14 cellular contexts compared by ENCODE assay signal in the genomic region with DNA sequence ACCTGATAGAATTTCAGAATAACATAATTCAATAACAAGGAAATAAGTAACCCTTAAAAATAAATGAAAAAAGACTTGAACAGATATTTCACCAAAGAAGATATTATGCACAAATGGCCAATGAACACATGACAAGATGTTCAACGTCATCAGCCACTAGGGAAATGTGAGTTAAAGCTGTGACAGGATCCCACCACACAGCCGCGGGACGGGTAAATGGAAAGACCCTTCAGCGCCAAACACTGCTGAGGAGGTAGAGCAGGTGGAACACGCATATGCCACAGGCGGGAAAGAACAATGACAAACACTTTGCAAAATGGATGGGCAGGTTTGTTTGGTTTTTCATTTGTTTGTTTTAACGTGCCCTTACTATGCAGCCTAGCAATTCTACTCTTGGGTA.
"Had no signal": no experiment of that assay in that cellular context is flagged by ENCODE, and none has a peak within 500 bp of the region (broad histone marks: within the 10 kb centered on the region; RNA-seq: fewer than 3 reads in every experiment).

No MANE protein-coding gene starts in this region.

- DNase-seq: activated CD4-positive, alpha-beta T cell treated with anti-CD3 and anti-CD28 coated beads for 1 hour; activated CD4-positive, alpha-beta T cell treated with anti-CD3 and anti-CD28 coated beads, Interleukin-2, amount 50 U/mL, for 1 hour; activated gamma-delta T cell treated with Interleukin-2 at 50 U/mL for 16 hours; activated T-cell treated with anti-CD3 and anti-CD28 coated beads, Interleukin-2, amount 50 U/mL, for 1 hour; aorta; heart right ventricle; islet precursor cell; left cardiac atrium; ovary; right cardiac atrium; stimulated activated CD4-positive, alpha-beta T cell treated with anti-CD3 and anti-CD28 coated beads, Interleukin-12 subunit alpha, Interleukin-12 subunit beta, amount 100 ng/mL, for 4 hours; stimulated activated CD4-positive, alpha-beta T cell treated with anti-CD3 and anti-CD28 coated beads, Interleukin-4, amount 100 ng/mL, for 4 hours; stimulated activated naive CD8-positive, alpha-beta T cell treated with anti-CD3 and anti-CD28 coated beads, Interleukin-15, Interleukin-2, amounts not matched to agents 100 U/mL and 50 U/mL, for 24 hours; upper lobe of left lung had no signal

- ATAC-seq: heart right ventricle; left cardiac atrium; right cardiac atrium; stimulated activated naive CD8-positive, alpha-beta T cell treated with anti-CD3 and anti-CD28 coated beads, Interleukin-15, Interleukin-2, amounts not matched to agents 100 U/mL and 50 U/mL, for 24 hours had no signal
